15 cellular contexts compared by ENCODE assay signal in genomic region chr7:157850481-157851444, GRCh38.
A peak's percentile ranks its signal among the peaks of the same experiment; 100 is the strongest.
DNase-seq lines count a peak whose midpoint lies in the region; ATAC-seq and TF ChIP-seq lines count a peak whose summit lies in the region.
"Had no signal": no experiment of that assay in that cellular context is flagged by ENCODE, and none has a peak within 500 bp of the region (broad histone marks: within the 10 kb centered on the region; RNA-seq: fewer than 3 reads in every experiment).

No MANE protein-coding gene starts in this region.

- peaks cover 2 to 4% of the 10 kb centered on the region in 2 donors for H3K36me3 Mint-ChIP-seq in CD14-positive monocyte
- H3K36me3 Mint-ChIP-seq in activated T-helper 1 cell treated with anti-CD3 and anti-CD28 coated beads, Interleukin-12 subunit alpha, Interleukin-12 subunit beta, Interleukin-2, Interleukin-4 antibody, amounts not matched to agents 30 ng/mL and 10 ng/mL and 1 ng/mL, durations not matched to agents 14 hours and 24 hours and 36 hours (ENCODE audit: low read depth) = no peaks in the 10 kb centered on the region
- H3K36me3 Mint-ChIP-seq: IgD-negative memory B cell, memory B cell had no signal

- H3K9me3 ChIP-seq in BLaER1 (no peaks in the 10 kb centered on the region), muscle layer of duodenum (ENCODE audit: control insufficient read depth in 1 of 2, low read length in 2 of 2) (no peaks in the 10 kb centered on the region)
- H3K9me3 ChIP-seq: sigmoid colon had no signal

- H3K36me3 ChIP-seq in BLaER1 (no peaks in the 10 kb centered on the region), muscle layer of duodenum (ENCODE audit: control insufficient read depth in 1 of 2, insufficient read depth in 2 of 2, low read length in 2 of 2) (no peaks in the 10 kb centered on the region)
- H3K36me3 ChIP-seq: sigmoid colon, tibial nerve had no signal

- H4K20me1 ChIP-seq in BLaER1 = no peaks in the 10 kb centered on the region

- intact Hi-C loops in CD14-positive monocyte (cut with micrococcal nuclease) = loop anchor here in 1 of 2 donors (10.0 kb wide), 2 partner anchors 356 to 716 kb away; partner anchors contain the start of gene UBE3C
- intact Hi-C loops in activated T-helper 1 cell treated with anti-CD3 and anti-CD28 coated beads, Interleukin-12 subunit alpha, Interleukin-12 subunit beta, Interleukin-2, Interleukin-4 antibody, amounts not matched to agents 30 ng/mL and 10 ng/mL and 1 ng/mL, durations not matched to agents 14 hours and 24 hours and 36 hours (cut with micrococcal nuclease) = no loop called here

- no peak for DNase-seq in CD14-positive monocyte (ENCODE audit: low spot score)
- DNase-seq in activated T-helper 1 cell treated with anti-CD3 and anti-CD28 coated beads, Interleukin-12 subunit alpha, Interleukin-12 subunit beta, Interleukin-2, Interleukin-4 antibody, amounts not matched to agents 30 ng/mL and 10 ng/mL and 1 ng/mL, durations not matched to agents 14 hours and 24 hours and 36 hours (ENCODE audit: low spot score) = no peak
- DNase-seq: dermis blood vessel endothelial cell, glutamatergic neuron, NCI-H1048 had no signal

- H3K27ac ChIP-seq in BLaER1 = peak overlapping the region; percentile 80
- H3K27ac ChIP-seq in muscle layer of duodenum (ENCODE audit: low read length) = no peak overlapping the region
- H3K27ac ChIP-seq: sigmoid colon had no signal

- TF ChIP-seq CTCF in CD14-positive monocyte (IDR thresholded peaks at IDR 0.05) = no peak

- peaks cover 51% of the 10 kb centered on the region for H3K4me1 Mint-ChIP-seq in CD14-positive monocyte
- H3K4me1 Mint-ChIP-seq in activated T-helper 1 cell treated with anti-CD3 and anti-CD28 coated beads, Interleukin-12 subunit alpha, Interleukin-12 subunit beta, Interleukin-2, Interleukin-4 antibody, amounts not matched to agents 30 ng/mL and 10 ng/mL and 1 ng/mL, durations not matched to agents 14 hours and 24 hours and 36 hours (ENCODE audit: low read depth) = peaks cover 11% of the 10 kb centered on the region
- H3K4me1 Mint-ChIP-seq: memory B cell had no signal

- H3K4me3 ChIP-seq in BLaER1 (no peak overlapping the region), muscle layer of duodenum (ENCODE audit: low read depth in 1 of 2, low read length in 2 of 2) (peak overlapping the region; percentile 33 to 40)

- ATAC-seq in GM18868 (IDR thresholded peaks at IDR 0.05; ENCODE audit: unreplicated experiment) (no peak), GM19324 (IDR thresholded peaks at IDR 0.05; ENCODE audit: low FRiP score, unreplicated experiment) (no peak), HG02884 (IDR thresholded peaks at IDR 0.05; ENCODE audit: unreplicated experiment) (no peak), GM18861 (IDR thresholded peaks at IDR 0.05; ENCODE audit: unreplicated experiment) (no peak)

- no peaks in the 10 kb centered on the region for H3K27me3 ChIP-seq in BLaER1
- H3K27me3 ChIP-seq in muscle layer of duodenum (ENCODE audit: low read depth, low read length) = no peaks in the 10 kb centered on the region
- H3K27me3 ChIP-seq: tibial nerve had no signal

- H3K4me2 ChIP-seq in BLaER1 = peak overlapping the region; percentile 75

- peak overlapping the region in 6 of 7 donors; percentile 94 to 98 (median 96) for H3K27ac Mint-ChIP-seq in CD14-positive monocyte
- H3K27ac Mint-ChIP-seq in activated T-helper 1 cell treated with anti-CD3 and anti-CD28 coated beads, Interleukin-12 subunit alpha, Interleukin-12 subunit beta, Interleukin-2, Interleukin-4 antibody, amounts not matched to agents 30 ng/mL and 10 ng/mL and 1 ng/mL, durations not matched to agents 14 hours and 24 hours and 36 hours = peak overlapping the region; percentile 78
- H3K27ac Mint-ChIP-seq: memory B cell had no signal

- no peak overlapping the region; the same call in 1 of the 2 replicates for H3K9ac ChIP-seq in BLaER1

- peaks cover 3% of the 10 kb centered on the region in 3 donors for H3K27me3 Mint-ChIP-seq in CD14-positive monocyte (ENCODE audit: low read depth in 3 of 3)
- H3K27me3 Mint-ChIP-seq in activated T-helper 1 cell treated with anti-CD3 and anti-CD28 coated beads, Interleukin-12 subunit alpha, Interleukin-12 subunit beta, Interleukin-2, Interleukin-4 antibody, amounts not matched to agents 30 ng/mL and 10 ng/mL and 1 ng/mL, durations not matched to agents 14 hours and 24 hours and 36 hours (ENCODE audit: insufficient read depth) = no peaks in the 10 kb centered on the region
- H3K27me3 Mint-ChIP-seq: memory B cell had no signal

- H3K4me3 Mint-ChIP-seq in CD14-positive monocyte = peak overlapping the region in 1 of 2 donors; percentile 80
- peak overlapping the region; percentile 57 for H3K4me3 Mint-ChIP-seq in activated T-helper 1 cell treated with anti-CD3 and anti-CD28 coated beads, Interleukin-12 subunit alpha, Interleukin-12 subunit beta, Interleukin-2, Interleukin-4 antibody, amounts not matched to agents 30 ng/mL and 10 ng/mL and 1 ng/mL, durations not matched to agents 14 hours and 24 hours and 36 hours

- peaks cover 0 to 2% (median 0%) of the 10 kb centered on the region in 7 donors for H3K9me3 Mint-ChIP-seq in CD14-positive monocyte
- H3K9me3 Mint-ChIP-seq in activated T-helper 1 cell treated with anti-CD3 and anti-CD28 coated beads, Interleukin-12 subunit alpha, Interleukin-12 subunit beta, Interleukin-2, Interleukin-4 antibody, amounts not matched to agents 30 ng/mL and 10 ng/mL and 1 ng/mL, durations not matched to agents 14 hours and 24 hours and 36 hours = no peaks in the 10 kb centered on the region

- peaks cover 51% of the 10 kb centered on the region for H3K4me1 ChIP-seq in BLaER1
- H3K4me1 ChIP-seq in muscle layer of duodenum (ENCODE audit: control insufficient read depth in 1 of 2, insufficient read depth in 2 of 2, low read length in 2 of 2) = peaks cover 0 to 7% of the 10 kb centered on the region in 2 donors
